18 cellular contexts compared by ENCODE assay signal in genomic region chr2:239826376-239826775, GRCh38.
"Had no signal": no experiment of that assay in that cellular context is flagged by ENCODE, and none has a peak within 500 bp of the region (broad histone marks: within the 10 kb centered on the region; RNA-seq: fewer than 3 reads in every experiment).

No MANE protein-coding gene starts in this region.

- FAIRE-seq: frontal cortex, TTC549 had no signal

- ATAC-seq: left ventricle myocardium superior; right lobe of liver; stimulated activated memory B cell treated with anti-CD40 and anti-IgM and Interleukin-4, amounts not matched to agents 10 μg/mL and 1 μg/mL and 100 μg/mL, for 72 hours had no signal

- H3K27me3 ChIP-seq: right lobe of liver had no signal

- DNase-seq: activated CD4-positive, alpha-beta T cell treated with anti-CD3 and anti-CD28 coated beads, Interleukin-2, amount 10 ng/mL, durations not matched to agents 24 days and 14 days; activated naive CD4-positive, alpha-beta T cell treated with Interleukin-2 at 50 U/mL for 16 hours; anterior cingulate cortex; cortex of kidney; kidney glomerular epithelial cell; nucleus accumbens; Right ventricle myocardium superior; stimulated activated CD4-positive, alpha-beta T cell treated with anti-CD3 and anti-CD28 coated beads, Interleukin-4, amount 100 ng/mL, for 24 hours had no signal

- H3K4me1 Mint-ChIP-seq: activated B cell treated with CpG ODN at 0.5 μM for 24 hours; activated CD4-positive, alpha-beta T cell treated with anti-CD3 and anti-CD28 coated beads, Interleukin-2, amount 10 ng/mL, durations not matched to agents 24 days and 14 days had no signal

- H3K4me3 Mint-ChIP-seq: activated B cell treated with CpG ODN at 0.5 μM for 24 hours; activated CD4-positive, alpha-beta T cell treated with anti-CD3 and anti-CD28 coated beads, Interleukin-2, amount 10 ng/mL, durations not matched to agents 24 days and 14 days; activated T-helper 1 cell treated with anti-CD3 and anti-CD28 coated beads, Interleukin-12 subunit alpha, Interleukin-12 subunit beta, Interleukin-2, Interleukin-4 antibody, amounts not matched to agents 30 ng/mL and 10 ng/mL and 1 ng/mL, durations not matched to agents 14 hours and 24 hours and 36 hours; nephron; stimulated activated memory B cell treated with anti-CD40 and anti-IgM and Interleukin-4, amounts not matched to agents 10 μg/mL and 1 μg/mL and 100 μg/mL, for 72 hours had no signal

- H3K27ac ChIP-seq: right lobe of liver, SK-N-MC had no signal

- H3K9me3 Mint-ChIP-seq: activated B cell treated with CpG ODN at 0.5 μM for 24 hours; activated CD4-positive, alpha-beta T cell treated with anti-CD3 and anti-CD28 coated beads, Interleukin-2, amount 10 ng/mL, durations not matched to agents 24 days and 14 days; activated T-helper 1 cell treated with anti-CD3 and anti-CD28 coated beads, Interleukin-12 subunit alpha, Interleukin-12 subunit beta, Interleukin-2, Interleukin-4 antibody, amounts not matched to agents 30 ng/mL and 10 ng/mL and 1 ng/mL, durations not matched to agents 14 hours and 24 hours and 36 hours; nephron; stimulated activated memory B cell treated with anti-CD40 and anti-IgM and Interleukin-4, amounts not matched to agents 10 μg/mL and 1 μg/mL and 100 μg/mL, for 72 hours had no signal

- H3K36me3 Mint-ChIP-seq: stimulated activated memory B cell treated with anti-CD40 and anti-IgM and Interleukin-4, amounts not matched to agents 10 μg/mL and 1 μg/mL and 100 μg/mL, for 72 hours had no signal

- H3K4me1 ChIP-seq: right lobe of liver had no signal

- H3K36me3 ChIP-seq: right lobe of liver had no signal

- H3K27ac Mint-ChIP-seq: activated B cell treated with CpG ODN at 0.5 μM for 24 hours; activated CD4-positive, alpha-beta T cell treated with anti-CD3 and anti-CD28 coated beads, Interleukin-2, amount 10 ng/mL, durations not matched to agents 24 days and 14 days; activated T-helper 1 cell treated with anti-CD3 and anti-CD28 coated beads, Interleukin-12 subunit alpha, Interleukin-12 subunit beta, Interleukin-2, Interleukin-4 antibody, amounts not matched to agents 30 ng/mL and 10 ng/mL and 1 ng/mL, durations not matched to agents 14 hours and 24 hours and 36 hours; nephron; stimulated activated memory B cell treated with anti-CD40 and anti-IgM and Interleukin-4, amounts not matched to agents 10 μg/mL and 1 μg/mL and 100 μg/mL, for 72 hours had no signal

- H3K9me3 ChIP-seq: right lobe of liver had no signal

- H3K4me3 ChIP-seq: right lobe of liver, SK-N-MC, smooth muscle cell had no signal
